34 cellular contexts compared by ENCODE assay signal in genomic region chr7:54559401-54559800, GRCh38. TPM values are rescaled to one million over a fixed set of nuclear protein-coding genes. Genes with fewer than 3 reads are reported as not detected.
"Had no signal": no experiment of that assay in that cellular context is flagged by ENCODE, and none has a peak within 500 bp of the region (broad histone marks: within the 10 kb centered on the region; RNA-seq: fewer than 3 reads in every experiment).

No MANE protein-coding gene starts in this region.

- H3K27me3 Mint-ChIP-seq: activated B cell treated with CpG ODN at 0.5 μM for 24 hours; activated CD8-positive, alpha-beta T cell treated with anti-CD3 and anti-CD28 coated beads for 36 hours; activated naive CD4-positive, alpha-beta T cell treated with anti-CD3 and anti-CD28 coated beads, Interleukin-2, amount 50 U/mL, for 24 hours; activated naive CD8-positive, alpha-beta T cell treated with anti-CD3 and anti-CD28 coated beads, Interleukin-2, amount 10 ng/mL, durations not matched to agents 7 days and 5 days; activated T-helper 17 cell treated with anti-CD3 and anti-CD28 coated beads, Interleukin-2, amount 50 U/mL, for 72 hours; brain; central memory CD8-positive, alpha-beta T cell; dendritic cell treated with granulocyte-macrophage colony-stimulating factor and Interleukin-4, amounts not matched to agents 40 ng/mL and 50 ng/mL, for 4 days; T-helper 17 cell had no signal

- H3K9me3 Mint-ChIP-seq: activated B cell treated with CpG ODN at 0.5 μM for 24 hours; activated CD8-positive, alpha-beta T cell treated with anti-CD3 and anti-CD28 coated beads for 36 hours; activated naive CD4-positive, alpha-beta T cell treated with anti-CD3 and anti-CD28 coated beads, Interleukin-2, amount 50 U/mL, for 24 hours; activated naive CD8-positive, alpha-beta T cell treated with anti-CD3 and anti-CD28 coated beads, Interleukin-2, amount 10 ng/mL, durations not matched to agents 7 days and 5 days; activated T-helper 17 cell treated with anti-CD3 and anti-CD28 coated beads, Interleukin-2, amount 50 U/mL, for 72 hours; dendritic cell treated with granulocyte-macrophage colony-stimulating factor and Interleukin-4, amounts not matched to agents 40 ng/mL and 50 ng/mL, for 4 days; endodermal cell had no signal

- H3K9me3 ChIP-seq: ascending aorta, breast epithelium, esophagus muscularis mucosa, gastroesophageal sphincter had no signal

- H3K4me1 Mint-ChIP-seq: activated B cell treated with CpG ODN at 0.5 μM for 24 hours; activated naive CD4-positive, alpha-beta T cell treated with anti-CD3 and anti-CD28 coated beads, Interleukin-2, amount 50 U/mL, for 24 hours; activated naive CD8-positive, alpha-beta T cell treated with anti-CD3 and anti-CD28 coated beads, Interleukin-2, amount 10 ng/mL, durations not matched to agents 7 days and 5 days; activated T-helper 17 cell treated with anti-CD3 and anti-CD28 coated beads, Interleukin-2, amount 50 U/mL, for 72 hours; central memory CD8-positive, alpha-beta T cell; T-helper 17 cell had no signal

- DNase-seq: activated B cell treated with CpG ODN at 0.5 μM for 24 hours; activated CD4-positive, alpha-beta T cell treated with anti-CD3 and anti-CD28 coated beads for 48 hours; activated CD4-positive, alpha-beta T cell treated with anti-CD3 and anti-CD28 coated beads, Interleukin-2, amount 50 U/mL, for 1 hour; activated CD4-positive, alpha-beta T cell treated with anti-CD3 and anti-CD28 coated beads, Interleukin-2, amount 50 U/mL, for 48 hours; activated CD8-positive, alpha-beta memory T cell treated with anti-CD3 and anti-CD28 coated beads for 24 hours; activated CD8-positive, alpha-beta T cell treated with anti-CD3 and anti-CD28 coated beads for 36 hours; activated effector memory CD4-positive, alpha-beta T cell treated with Interleukin-2 at 50 U/mL for 16 hours; activated gamma-delta T cell treated with Interleukin-2 at 50 U/mL for 16 hours; activated naive CD4-positive, alpha-beta T cell treated with Interleukin-2 at 50 U/mL for 16 hours; activated naive CD8-positive, alpha-beta T cell treated with anti-CD3 and anti-CD28 coated beads, Interleukin-2, amount 10 ng/mL, durations not matched to agents 7 days and 5 days; activated T-cell treated with anti-CD3 and anti-CD28 coated beads, Interleukin-2, amount 50 U/mL, for 4 hours; dorsolateral prefrontal cortex; effector memory CD4-positive, alpha-beta T cell; endodermal cell; erythroblast; foreskin melanocyte; T-helper 1 cell; T-helper 17 cell; T1000; WERI-Rb-1 had no signal

- H3K27me3 ChIP-seq: ascending aorta, breast epithelium, gastroesophageal sphincter had no signal

- H3K4me3 ChIP-seq: ascending aorta, breast epithelium, coronary artery, dorsolateral prefrontal cortex, esophagus muscularis mucosa, gastroesophageal sphincter had no signal

- H3K36me3 Mint-ChIP-seq: activated naive CD4-positive, alpha-beta T cell treated with anti-CD3 and anti-CD28 coated beads, Interleukin-2, amount 50 U/mL, for 24 hours; activated naive CD8-positive, alpha-beta T cell treated with anti-CD3 and anti-CD28 coated beads, Interleukin-2, amount 10 ng/mL, durations not matched to agents 7 days and 5 days had no signal

- H3K4me3 Mint-ChIP-seq: activated B cell treated with CpG ODN at 0.5 μM for 24 hours; activated CD8-positive, alpha-beta T cell treated with anti-CD3 and anti-CD28 coated beads for 36 hours; activated naive CD4-positive, alpha-beta T cell treated with anti-CD3 and anti-CD28 coated beads, Interleukin-2, amount 50 U/mL, for 24 hours; activated naive CD8-positive, alpha-beta T cell treated with anti-CD3 and anti-CD28 coated beads, Interleukin-2, amount 10 ng/mL, durations not matched to agents 7 days and 5 days; activated T-cell treated with anti-CD3 and anti-CD28 coated beads, Interleukin-2, amount 50 U/mL, for 4 hours; activated T-helper 17 cell treated with anti-CD3 and anti-CD28 coated beads, Interleukin-2, amount 50 U/mL, for 72 hours; brain; central memory CD8-positive, alpha-beta T cell; dendritic cell treated with granulocyte-macrophage colony-stimulating factor and Interleukin-4, amounts not matched to agents 40 ng/mL and 50 ng/mL, for 4 days; endodermal cell; T-helper 17 cell; T-helper 2 cell treated with Interferon-gamma antibody and Interleukin-4, amounts not matched to agents 5 μg/mL and 100 μg/mL, for 36 hours had no signal

- H3K36me3 ChIP-seq: ascending aorta, breast epithelium, esophagus muscularis mucosa, gastroesophageal sphincter, WERI-Rb-1 had no signal

- ATAC-seq: activated CD4-positive, CD25-positive, alpha-beta regulatory T cell treated with anti-CD3 and anti-CD28 coated beads, Interleukin-2, amount 50 U/mL, for 24 hours; activated CD8-positive, alpha-beta T cell treated with anti-CD3 and anti-CD28 coated beads for 36 hours; activated T-cell treated with anti-CD3 and anti-CD28 coated beads, Interleukin-2, amount 50 U/mL, for 4 hours; activated T-helper 17 cell treated with anti-CD3 and anti-CD28 coated beads, Interleukin-2, amount 50 U/mL, for 72 hours; gastroesophageal sphincter; T-helper 17 cell had no signal

- H3K27ac Mint-ChIP-seq: activated B cell treated with CpG ODN at 0.5 μM for 24 hours; activated CD8-positive, alpha-beta T cell treated with anti-CD3 and anti-CD28 coated beads for 36 hours; activated naive CD4-positive, alpha-beta T cell treated with anti-CD3 and anti-CD28 coated beads, Interleukin-2, amount 50 U/mL, for 24 hours; activated naive CD8-positive, alpha-beta T cell treated with anti-CD3 and anti-CD28 coated beads, Interleukin-2, amount 10 ng/mL, durations not matched to agents 7 days and 5 days; activated T-helper 17 cell treated with anti-CD3 and anti-CD28 coated beads, Interleukin-2, amount 50 U/mL, for 72 hours; brain; dendritic cell treated with granulocyte-macrophage colony-stimulating factor and Interleukin-4, amounts not matched to agents 40 ng/mL and 50 ng/mL, for 4 days; endodermal cell; T-helper 17 cell; T-helper 2 cell treated with Interferon-gamma antibody and Interleukin-4, amounts not matched to agents 5 μg/mL and 100 μg/mL, for 36 hours had no signal

- H3K4me1 ChIP-seq: ascending aorta, breast epithelium, esophagus muscularis mucosa, gastroesophageal sphincter had no signal

- H3K27ac ChIP-seq: ascending aorta, breast epithelium, coronary artery, dorsolateral prefrontal cortex, esophagus muscularis mucosa, gastroesophageal sphincter, WERI-Rb-1 had no signal

RNA-seq across cellular contexts. Expression of gene VSTM2A, which starts 17.2 kb away (rescaled TPM):
- total RNA-seq: activated B cell treated with CpG ODN at 0.5 μM for 24 hours; activated CD8-positive, alpha-beta T cell treated with anti-CD3 and anti-CD28 coated beads for 36 hours; activated naive CD8-positive, alpha-beta T cell treated with anti-CD3 and anti-CD28 coated beads, Interleukin-2, amount 10 ng/mL, durations not matched to agents 7 days and 5 days; activated T-cell treated with anti-CD3 and anti-CD28 coated beads, Interleukin-2, amount 50 U/mL, for 4 hours; activated T-helper 17 cell treated with anti-CD3 and anti-CD28 coated beads, Interleukin-2, amount 50 U/mL, for 72 hours; ascending aorta; breast epithelium; cardiac septum; glomerular endothelial cell; T-helper 17 cell had no signal
